Comparison of ENCODE assay signal across 1 cellular context in genomic region chr15:97978408-97979130, GRCh38.
TF ChIP-seq lines count a peak whose summit lies in the region.

No MANE protein-coding gene starts in this region.

TF ChIP-seq in GM23338, 12 proteins besides CTCF, POLR2A, EP300 and RAD21 (continued from another document):
- TF ChIP-seq, protein P1, sequence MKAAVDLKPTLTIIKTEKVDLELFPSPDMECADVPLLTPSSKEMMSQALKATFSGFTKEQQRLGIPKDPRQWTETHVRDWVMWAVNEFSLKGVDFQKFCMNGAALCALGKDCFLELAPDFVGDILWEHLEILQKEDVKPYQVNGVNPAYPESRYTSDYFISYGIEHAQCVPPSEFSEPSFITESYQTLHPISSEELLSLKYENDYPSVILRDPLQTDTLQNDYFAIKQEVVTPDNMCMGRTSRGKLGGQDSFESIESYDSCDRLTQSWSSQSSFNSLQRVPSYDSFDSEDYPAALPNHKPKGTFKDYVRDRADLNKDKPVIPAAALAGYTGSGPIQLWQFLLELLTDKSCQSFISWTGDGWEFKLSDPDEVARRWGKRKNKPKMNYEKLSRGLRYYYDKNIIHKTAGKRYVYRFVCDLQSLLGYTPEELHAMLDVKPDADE (IDR thresholded peaks at IDR 0.05), result no peak
- TF ChIP-seq POLR2AphosphoS5 (IDR thresholded peaks at IDR 0.05; ENCODE audit: low read depth), result no peak
